In the genomic region with DNA sequence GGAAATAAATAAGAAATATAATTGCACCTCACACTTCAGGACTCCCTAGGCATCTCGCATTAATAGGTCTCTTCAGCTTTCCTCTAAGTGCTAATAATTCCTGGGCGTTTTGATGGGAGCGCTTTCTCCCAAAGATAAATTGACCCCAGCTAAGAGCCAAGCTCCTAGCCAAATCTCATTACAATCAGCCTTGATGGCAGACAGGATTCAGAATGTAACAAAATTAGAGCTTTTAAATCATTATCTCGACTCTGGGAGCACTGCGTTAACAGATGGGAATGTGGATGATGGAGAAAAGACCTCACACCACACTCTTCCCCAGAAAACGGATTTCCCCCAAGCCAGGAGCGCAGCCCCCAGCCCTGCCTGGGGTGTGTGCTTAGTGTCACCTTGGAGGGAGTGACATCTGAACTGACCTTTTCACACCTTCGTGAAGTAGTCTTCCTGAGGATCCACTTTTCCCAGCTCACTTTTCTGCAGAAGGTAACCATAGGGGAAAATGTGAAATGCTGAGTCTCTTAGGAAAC, we compare ENCODE assay signal across 35 cellular contexts. TPM values are rescaled to one million over a fixed set of nuclear protein-coding genes. Genes with fewer than 3 reads are reported as not detected.
"Had no signal": no experiment of that assay in that cellular context is flagged by ENCODE, and none has a peak within 500 bp of the region (broad histone marks: within the 10 kb centered on the region; RNA-seq: fewer than 3 reads in every experiment).

No MANE protein-coding gene starts in this region.

- H3K36me3 ChIP-seq: adrenal gland, breast epithelium, MG63, Peyer's patch, SJSA1, WERI-Rb-1 had no signal

- ATAC-seq: activated CD8-positive, alpha-beta memory T cell treated with anti-CD3 and anti-CD28 coated beads, Interleukin-2, amount 10 ng/mL, durations not matched to agents 7 days and 5 days; activated naive CD4-positive, alpha-beta T cell treated with anti-CD3 and anti-CD28 coated beads, Interleukin-2, amount 50 U/mL, for 72 hours; activated T-cell treated with anti-CD3 and anti-CD28 coated beads, Interleukin-2, amount 50 U/mL, for 72 hours; activated T-helper 17 cell treated with anti-CD3 and anti-CD28 coated beads, Interleukin-2, amount 50 U/mL, for 72 hours; body of pancreas; PC-3 had no signal

- H3K4me1 ChIP-seq: body of pancreas, breast epithelium, Peyer's patch, SJSA1 had no signal

- H3K27me3 Mint-ChIP-seq: activated CD4-positive, alpha-beta memory T cell treated with anti-CD3 and anti-CD28 coated beads, Interleukin-2, amount 10 ng/mL, durations not matched to agents 7 days and 5 days; activated CD8-positive, alpha-beta memory T cell treated with anti-CD3 and anti-CD28 coated beads, Interleukin-2, amount 10 ng/mL, durations not matched to agents 7 days and 5 days; activated T-helper 17 cell treated with anti-CD3 and anti-CD28 coated beads, Interleukin-2, amount 50 U/mL, for 72 hours had no signal

- H3K9me3 Mint-ChIP-seq: activated CD4-positive, alpha-beta memory T cell treated with anti-CD3 and anti-CD28 coated beads, Interleukin-2, amount 10 ng/mL, durations not matched to agents 7 days and 5 days; activated naive CD4-positive, alpha-beta T cell treated with anti-CD3 and anti-CD28 coated beads for 36 hours; activated naive CD4-positive, alpha-beta T cell treated with anti-CD3 and anti-CD28 coated beads, Interleukin-2, amount 50 U/mL, for 72 hours; activated T-cell treated with anti-CD3 and anti-CD28 coated beads, Interleukin-2, amount 50 U/mL, for 72 hours; activated T-helper 17 cell treated with anti-CD3 and anti-CD28 coated beads, Interleukin-2, amount 50 U/mL, for 72 hours had no signal

- H3K9me3 ChIP-seq: adrenal gland, body of pancreas, breast epithelium, MG63, Peyer's patch, SJSA1 had no signal

- H3K27ac Mint-ChIP-seq: activated CD4-positive, alpha-beta memory T cell treated with anti-CD3 and anti-CD28 coated beads, Interleukin-2, amount 10 ng/mL, durations not matched to agents 7 days and 5 days; activated CD8-positive, alpha-beta memory T cell treated with anti-CD3 and anti-CD28 coated beads, Interleukin-2, amount 10 ng/mL, durations not matched to agents 7 days and 5 days; activated naive CD4-positive, alpha-beta T cell treated with anti-CD3 and anti-CD28 coated beads for 36 hours; activated naive CD4-positive, alpha-beta T cell treated with anti-CD3 and anti-CD28 coated beads, Interleukin-2, amount 50 U/mL, for 72 hours; activated T-cell treated with anti-CD3 and anti-CD28 coated beads, Interleukin-2, amount 50 U/mL, for 72 hours; activated T-helper 17 cell treated with anti-CD3 and anti-CD28 coated beads, Interleukin-2, amount 50 U/mL, for 72 hours had no signal

- H3K36me3 Mint-ChIP-seq: activated CD8-positive, alpha-beta memory T cell treated with anti-CD3 and anti-CD28 coated beads, Interleukin-2, amount 10 ng/mL, durations not matched to agents 7 days and 5 days; activated naive CD4-positive, alpha-beta T cell treated with anti-CD3 and anti-CD28 coated beads, Interleukin-2, amount 50 U/mL, for 72 hours had no signal

- H3K4me1 Mint-ChIP-seq: activated CD4-positive, alpha-beta memory T cell treated with anti-CD3 and anti-CD28 coated beads, Interleukin-2, amount 10 ng/mL, durations not matched to agents 7 days and 5 days; activated T-helper 17 cell treated with anti-CD3 and anti-CD28 coated beads, Interleukin-2, amount 50 U/mL, for 72 hours had no signal

- H3K4me3 Mint-ChIP-seq: activated CD4-positive, alpha-beta memory T cell treated with anti-CD3 and anti-CD28 coated beads, Interleukin-2, amount 10 ng/mL, durations not matched to agents 7 days and 5 days; activated CD8-positive, alpha-beta memory T cell treated with anti-CD3 and anti-CD28 coated beads, Interleukin-2, amount 10 ng/mL, durations not matched to agents 7 days and 5 days; activated naive CD4-positive, alpha-beta T cell treated with anti-CD3 and anti-CD28 coated beads for 36 hours; activated T-cell treated with anti-CD3 and anti-CD28 coated beads, Interleukin-2, amount 50 U/mL, for 72 hours; activated T-helper 17 cell treated with anti-CD3 and anti-CD28 coated beads, Interleukin-2, amount 50 U/mL, for 72 hours had no signal

- H3K27me3 ChIP-seq: adrenal gland, body of pancreas, breast epithelium, MG63, Peyer's patch, SJSA1 had no signal

- H3K27ac ChIP-seq: adrenal gland, body of pancreas, breast epithelium, Peyer's patch, SJSA1, WERI-Rb-1 had no signal

- H3K4me3 ChIP-seq: adrenal gland, body of pancreas, breast epithelium, MG63, Peyer's patch, SJSA1 had no signal

- DNase-seq: activated CD4-positive, alpha-beta memory T cell treated with anti-CD3 and anti-CD28 coated beads, Interleukin-2, amount 10 ng/mL, durations not matched to agents 7 days and 5 days; activated CD4-positive, alpha-beta T cell treated with anti-CD3 and anti-CD28 coated beads for 1 hour; activated CD4-positive, alpha-beta T cell treated with anti-CD3 and anti-CD28 coated beads for 48 hours; activated CD4-positive, CD25-positive, alpha-beta regulatory T cell; activated CD8-positive, alpha-beta memory T cell treated with anti-CD3 and anti-CD28 coated beads for 24 hours; activated CD8-positive, alpha-beta memory T cell treated with anti-CD3 and anti-CD28 coated beads, Interleukin-2, amount 10 ng/mL, durations not matched to agents 7 days and 5 days; activated gamma-delta T cell; activated naive CD4-positive, alpha-beta T cell treated with anti-CD3 and anti-CD28 coated beads for 36 hours; activated T-cell treated with anti-CD3 and anti-CD28 coated beads, Interleukin-2, amount 50 U/mL, for 1 hour; activated T-cell treated with anti-CD3 and anti-CD28 coated beads, Interleukin-2, amount 50 U/mL, for 72 hours; adrenal gland; Karpas-422; KBM-7; MG63; NCI-H1048; NCI-H1436; NCI-H1694; NCI-H1930; NCI-H2081 treated with DMSO at 0.1 percent for 48 hours; NCI-H446; NCI-H510A treated with DMSO at 0.1 percent for 48 hours; NCI-H69; NK-92 treated with Interleukin-12 subunit alpha and Interleukin-12 subunit beta, amount 100 ng/mL, for 24 hours; PC-3; Peyer's patch; RPMI8226; SHP77 treated with DMSO at 0.1 percent for 48 hours; T1000; WERI-Rb-1 had no signal

RNA-seq across cellular contexts. Expression of gene SIAH3, which starts 26.4 kb away (rescaled TPM):
- total RNA-seq: activated CD8-positive, alpha-beta memory T cell treated with anti-CD3 and anti-CD28 coated beads, Interleukin-2, amount 10 ng/mL, durations not matched to agents 7 days and 5 days; cardiac septum; PC-3; Peyer's patch had no signal
